In genomic region chr22:31290494-31291402, GRCh38 we compare ENCODE assay signal across 8 cellular contexts. TPM values are rescaled to one million over a fixed set of nuclear protein-coding genes. Genes with fewer than 3 reads are reported as not detected.
DNase-seq lines count a peak whose midpoint lies in the region; ATAC-seq and TF ChIP-seq lines count a peak whose summit lies in the region.

No MANE protein-coding gene starts in this region.

- POLR2A ChIA-PET in T-cell (lab: Charles Lee), result interaction anchor here (0.5 to 5.4 kb wide), 20 partner anchors 9 to 284 kb away, joined by 3 to 65 read pairs (median 5); partner anchors contain the start of genes DRG1 (in 1 of the 2), PATZ1 (in 1 of the 2) and RNF185 (in 1 of the 2)

- peak overlapping the region; percentile 85 to 91 for H3K27ac ChIP-seq in prostate gland
- peak overlapping the region; percentile 98 for H3K27ac ChIP-seq in urinary bladder (ENCODE audit: low read depth)

- H3K9me3 ChIP-seq in prostate gland, result no peaks in the 10 kb centered on the region

- H3K27me3 Mint-ChIP-seq in T-cell, result no peaks in the 10 kb centered on the region

- no peaks in the 10 kb centered on the region for H3K9me3 Mint-ChIP-seq in T-cell

- peaks cover 63 to 79% (median 71%) of the 10 kb centered on the region in 3 donors for H3K4me1 Mint-ChIP-seq in T-cell

- WGBS in prostate gland, result 1% methylated on average over 79 of the region's 91 CpGs
- WGBS in urinary bladder, result under 1% methylated on average over 91 of the region's 91 CpGs

- H3K27ac Mint-ChIP-seq in T-cell, result peak overlapping the region; percentile 99 to 100

- intact Hi-C loops in left cardiac atrium (cut with DNase I), result no loop called here
- intact Hi-C loops in prostate gland (cut with DNase I), result no loop called here

- H3K36me3 ChIP-seq in prostate gland (no peaks in the 10 kb centered on the region), urinary bladder (ENCODE audit: insufficient read depth) (peaks cover 4% of the 10 kb centered on the region)

- DNase-seq in GM13976 (ENCODE audit: low spot score), result peak; percentile 97
- DNase-seq in NCI-H146 (lab: John Stamatoyannopoulos, UW), result peak; percentile 87
- peak; percentile 90 to 98 (median 96) for DNase-seq in T-cell
- DNase-seq in amniotic epithelial cell (ENCODE audit: low read depth), result peak; percentile 83
- DNase-seq in left cardiac atrium, result peak; percentile 96
- peak; percentile 97 for DNase-seq in prostate gland (ENCODE audit: low spot score)

- peaks cover 48% of the 10 kb centered on the region for H3K36me3 Mint-ChIP-seq in T-cell

- no peak for TF ChIP-seq CTCF in GM13976 (IDR thresholded peaks at IDR 0.05; ENCODE audit: borderline replicate concordance, control extremely low read depth, extremely low read depth, insufficient read depth, missing control alignments)
- TF ChIP-seq CTCF in prostate gland (IDR thresholded peaks at IDR 0.05), result peak in 1 of 4 experiments; percentile 24

- no peaks in the 10 kb centered on the region for H3K27me3 ChIP-seq in prostate gland (replicated peaks; ENCODE audit: insufficient read depth)

- peak; percentile 97 for TF ChIP-seq POLR2A in prostate gland (IDR thresholded peaks at IDR 0.05)

- H3K4me3 ChIP-seq in prostate gland, result peak overlapping the region; percentile 41 to 48
- H3K4me3 ChIP-seq in urinary bladder (ENCODE audit: low read depth, low read length), result peak overlapping the region; percentile 68

- ATAC-seq in HG02759 (IDR thresholded peaks at IDR 0.05; ENCODE audit: unreplicated experiment) (peak; percentile 93), T-cell (replicated peaks in 1 of 4) (peak; percentile 74 to 79 (median 76)), left cardiac atrium (peak; percentile 94)

- no peaks in the 10 kb centered on the region for H3K4me1 ChIP-seq in prostate gland (replicated peaks)
- H3K4me1 ChIP-seq in urinary bladder (ENCODE audit: insufficient read depth), result no peaks in the 10 kb centered on the region

- in situ Hi-C loops in GM13976 (cut with MboI; ENCODE audit: low sequenced_read_pairs, unreplicated experiment), result no loop called here

- CTCF ChIA-PET in T-cell (lab: Charles Lee), result interaction anchor here in 1 of 2 donors (0.5 to 1.7 kb wide), 9 partner anchors 11 to 867 kb away, joined by 3 to 10 read pairs (median 4); partner anchors contain the start of genes PATZ1 and RNF185

- H3K4me3 Mint-ChIP-seq in T-cell, result peak overlapping the region; percentile 93 to 98 (median 97)

RNA-seq across cellular contexts. Expression of gene PIK3IP1, which starts 1.5 kb away (rescaled TPM):
- total RNA-seq in T-cell (100 to 1,000 TPM; 460 to 628 (median 478) TPM), left cardiac atrium (10 to 100 TPM in 1 of 2 donors, 1 to 10 TPM in 1; 5.2 to 15.6 TPM), prostate gland (100 to 1,000 TPM in 1 of 2 donors, 10 to 100 TPM in 1; 25.6 to 124 TPM), urinary bladder (19.5 TPM)
- 29.2 TPM for polyA plus RNA-seq in urinary bladder

RNA-seq across cellular contexts. Expression of gene PATZ1, which starts 55.4 kb away (rescaled TPM):
- total RNA-seq in T-cell (10 to 100 TPM; 53.1 to 56.7 (median 54.6) TPM), left cardiac atrium (10 to 100 TPM; 11.5 to 12.3 TPM), prostate gland (10 to 100 TPM; 38.5 to 58.4 TPM), urinary bladder (17.6 TPM)
- polyA plus RNA-seq in urinary bladder, result 25.6 TPM

Comparison
In these comparisons a context has a peak if more than half of its experiments do, and no peak if none do; other contexts are left out.
1. Peak in every context shown above with its lines: DNase-seq, ATAC-seq, H3K4me3 ChIP-seq and H3K27ac ChIP-seq.